ENCODE assay signal across 1 cellular context in the genomic region with DNA sequence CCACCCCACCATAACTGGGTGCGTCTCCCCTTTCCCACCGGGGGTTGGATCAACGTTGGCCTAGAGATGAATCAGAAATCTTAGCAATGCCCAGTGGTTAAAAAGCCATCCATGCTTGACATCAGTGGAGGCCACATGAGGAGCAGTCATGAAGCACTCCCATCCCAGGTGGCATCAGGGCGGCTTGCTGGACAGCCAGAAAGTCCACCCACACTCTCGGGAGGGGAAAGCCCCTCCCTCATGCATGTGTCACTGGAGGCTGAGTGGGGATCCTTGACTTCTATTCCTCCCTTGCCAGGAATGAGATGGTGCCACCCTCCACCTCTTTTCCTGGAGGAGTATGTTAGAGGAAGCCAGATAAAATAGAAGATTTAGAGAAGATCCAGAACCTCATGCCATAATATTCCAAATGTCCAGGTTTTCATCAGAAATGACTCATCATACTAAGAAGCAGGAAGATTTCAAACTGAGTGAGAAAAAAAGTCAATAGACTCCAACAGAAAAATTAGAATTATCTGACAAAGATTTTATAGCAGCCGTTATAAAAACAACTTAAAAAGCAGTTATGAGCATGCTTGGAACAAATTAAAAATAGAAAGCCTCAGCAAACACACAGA.
TF ChIP-seq lines count a peak whose summit lies in the region.

No MANE protein-coding gene starts in this region.

TF ChIP-seq in H1, 55 proteins besides CTCF, POLR2A, EP300 and RAD21 (continued from another document):
- TF ChIP-seq HDAC2 (IDR thresholded peaks at IDR 0.05; ENCODE audit: borderline replicate concordance in 1 of 2, low read depth in 2 of 2, low read length in 2 of 2) (no peak), SIRT6 (IDR thresholded peaks at IDR 0.05; ENCODE audit: low read length) (no peak), SP2 (IDR thresholded peaks at IDR 0.05; ENCODE audit: low read length) (no peak), ATF2 (IDR thresholded peaks at IDR 0.05; ENCODE audit: low read length) (no peak), MAFK (IDR thresholded peaks at IDR 0.05; ENCODE audit: low read depth, low read length) (no peak), SIN3A (conservative IDR thresholded peaks at IDR 0.05 in 1 of 2, IDR thresholded peaks at IDR 0.05 in 1 of 2; ENCODE audit: low read depth in 1 of 2, low read length in 2 of 2) (no peak), RBBP5 (IDR thresholded peaks at IDR 0.05; ENCODE audit: borderline replicate concordance, low read depth, low read length) (no peak), TCF12 (IDR thresholded peaks at IDR 0.05; ENCODE audit: low read depth, low read length) (no peak), BRCA1 (IDR thresholded peaks at IDR 0.05; ENCODE audit: low read depth, low read length) (no peak), TBP (IDR thresholded peaks at IDR 0.05; ENCODE audit: low read depth, low read length) (no peak), RXRA (IDR thresholded peaks at IDR 0.05; ENCODE audit: insufficient read depth, low read depth, low read length) (no peak), YY1 (IDR thresholded peaks at IDR 0.05; ENCODE audit: low read depth, low read length) (no peak)
- TF ChIP-seq, protein P1, sequence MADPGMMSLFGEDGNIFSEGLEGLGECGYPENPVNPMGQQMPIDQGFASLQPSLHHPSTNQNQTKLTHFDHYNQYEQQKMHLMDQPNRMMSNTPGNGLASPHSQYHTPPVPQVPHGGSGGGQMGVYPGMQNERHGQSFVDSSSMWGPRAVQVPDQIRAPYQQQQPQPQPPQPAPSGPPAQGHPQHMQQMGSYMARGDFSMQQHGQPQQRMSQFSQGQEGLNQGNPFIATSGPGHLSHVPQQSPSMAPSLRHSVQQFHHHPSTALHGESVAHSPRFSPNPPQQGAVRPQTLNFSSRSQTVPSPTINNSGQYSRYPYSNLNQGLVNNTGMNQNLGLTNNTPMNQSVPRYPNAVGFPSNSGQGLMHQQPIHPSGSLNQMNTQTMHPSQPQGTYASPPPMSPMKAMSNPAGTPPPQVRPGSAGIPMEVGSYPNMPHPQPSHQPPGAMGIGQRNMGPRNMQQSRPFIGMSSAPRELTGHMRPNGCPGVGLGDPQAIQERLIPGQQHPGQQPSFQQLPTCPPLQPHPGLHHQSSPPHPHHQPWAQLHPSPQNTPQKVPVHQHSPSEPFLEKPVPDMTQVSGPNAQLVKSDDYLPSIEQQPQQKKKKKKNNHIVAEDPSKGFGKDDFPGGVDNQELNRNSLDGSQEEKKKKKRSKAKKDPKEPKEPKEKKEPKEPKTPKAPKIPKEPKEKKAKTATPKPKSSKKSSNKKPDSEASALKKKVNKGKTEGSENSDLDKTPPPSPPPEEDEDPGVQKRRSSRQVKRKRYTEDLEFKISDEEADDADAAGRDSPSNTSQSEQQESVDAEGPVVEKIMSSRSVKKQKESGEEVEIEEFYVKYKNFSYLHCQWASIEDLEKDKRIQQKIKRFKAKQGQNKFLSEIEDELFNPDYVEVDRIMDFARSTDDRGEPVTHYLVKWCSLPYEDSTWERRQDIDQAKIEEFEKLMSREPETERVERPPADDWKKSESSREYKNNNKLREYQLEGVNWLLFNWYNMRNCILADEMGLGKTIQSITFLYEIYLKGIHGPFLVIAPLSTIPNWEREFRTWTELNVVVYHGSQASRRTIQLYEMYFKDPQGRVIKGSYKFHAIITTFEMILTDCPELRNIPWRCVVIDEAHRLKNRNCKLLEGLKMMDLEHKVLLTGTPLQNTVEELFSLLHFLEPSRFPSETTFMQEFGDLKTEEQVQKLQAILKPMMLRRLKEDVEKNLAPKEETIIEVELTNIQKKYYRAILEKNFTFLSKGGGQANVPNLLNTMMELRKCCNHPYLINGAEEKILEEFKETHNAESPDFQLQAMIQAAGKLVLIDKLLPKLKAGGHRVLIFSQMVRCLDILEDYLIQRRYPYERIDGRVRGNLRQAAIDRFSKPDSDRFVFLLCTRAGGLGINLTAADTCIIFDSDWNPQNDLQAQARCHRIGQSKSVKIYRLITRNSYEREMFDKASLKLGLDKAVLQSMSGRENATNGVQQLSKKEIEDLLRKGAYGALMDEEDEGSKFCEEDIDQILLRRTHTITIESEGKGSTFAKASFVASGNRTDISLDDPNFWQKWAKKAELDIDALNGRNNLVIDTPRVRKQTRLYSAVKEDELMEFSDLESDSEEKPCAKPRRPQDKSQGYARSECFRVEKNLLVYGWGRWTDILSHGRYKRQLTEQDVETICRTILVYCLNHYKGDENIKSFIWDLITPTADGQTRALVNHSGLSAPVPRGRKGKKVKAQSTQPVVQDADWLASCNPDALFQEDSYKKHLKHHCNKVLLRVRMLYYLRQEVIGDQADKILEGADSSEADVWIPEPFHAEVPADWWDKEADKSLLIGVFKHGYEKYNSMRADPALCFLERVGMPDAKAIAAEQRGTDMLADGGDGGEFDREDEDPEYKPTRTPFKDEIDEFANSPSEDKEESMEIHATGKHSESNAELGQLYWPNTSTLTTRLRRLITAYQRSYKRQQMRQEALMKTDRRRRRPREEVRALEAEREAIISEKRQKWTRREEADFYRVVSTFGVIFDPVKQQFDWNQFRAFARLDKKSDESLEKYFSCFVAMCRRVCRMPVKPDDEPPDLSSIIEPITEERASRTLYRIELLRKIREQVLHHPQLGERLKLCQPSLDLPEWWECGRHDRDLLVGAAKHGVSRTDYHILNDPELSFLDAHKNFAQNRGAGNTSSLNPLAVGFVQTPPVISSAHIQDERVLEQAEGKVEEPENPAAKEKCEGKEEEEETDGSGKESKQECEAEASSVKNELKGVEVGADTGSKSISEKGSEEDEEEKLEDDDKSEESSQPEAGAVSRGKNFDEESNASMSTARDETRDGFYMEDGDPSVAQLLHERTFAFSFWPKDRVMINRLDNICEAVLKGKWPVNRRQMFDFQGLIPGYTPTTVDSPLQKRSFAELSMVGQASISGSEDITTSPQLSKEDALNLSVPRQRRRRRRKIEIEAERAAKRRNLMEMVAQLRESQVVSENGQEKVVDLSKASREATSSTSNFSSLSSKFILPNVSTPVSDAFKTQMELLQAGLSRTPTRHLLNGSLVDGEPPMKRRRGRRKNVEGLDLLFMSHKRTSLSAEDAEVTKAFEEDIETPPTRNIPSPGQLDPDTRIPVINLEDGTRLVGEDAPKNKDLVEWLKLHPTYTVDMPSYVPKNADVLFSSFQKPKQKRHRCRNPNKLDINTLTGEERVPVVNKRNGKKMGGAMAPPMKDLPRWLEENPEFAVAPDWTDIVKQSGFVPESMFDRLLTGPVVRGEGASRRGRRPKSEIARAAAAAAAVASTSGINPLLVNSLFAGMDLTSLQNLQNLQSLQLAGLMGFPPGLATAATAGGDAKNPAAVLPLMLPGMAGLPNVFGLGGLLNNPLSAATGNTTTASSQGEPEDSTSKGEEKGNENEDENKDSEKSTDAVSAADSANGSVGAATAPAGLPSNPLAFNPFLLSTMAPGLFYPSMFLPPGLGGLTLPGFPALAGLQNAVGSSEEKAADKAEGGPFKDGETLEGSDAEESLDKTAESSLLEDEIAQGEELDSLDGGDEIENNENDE (IDR thresholded peaks at IDR 0.05; ENCODE audit: insufficient replicate concordance, low read length): no peak
TF ChIP-seq in H1: peak in this region for 0.
